ENCODE assay signal across 25 cellular contexts in genomic region chr2:223935459-223936125, GRCh38. TPM values are rescaled to one million over a fixed set of nuclear protein-coding genes. Genes with fewer than 3 reads are reported as not detected.
A peak's percentile ranks its signal among the peaks of the same experiment; 100 is the strongest.
DNase-seq lines count a peak whose midpoint lies in the region; ATAC-seq, FAIRE-seq and TF ChIP-seq lines count a peak whose summit lies in the region.
"Had no signal": no experiment of that assay in that cellular context is flagged by ENCODE, and none has a peak within 500 bp of the region (broad histone marks: within the 10 kb centered on the region; RNA-seq: fewer than 3 reads in every experiment).

No MANE protein-coding gene starts in this region.

- H3K4me1 Mint-ChIP-seq in T-cell = peaks cover 64 to 77% (median 75%) of the 10 kb centered on the region in 3 donors
- peaks cover 75% of the 10 kb centered on the region for H3K4me1 Mint-ChIP-seq in brain
- H3K4me1 Mint-ChIP-seq in stimulated activated naive B cell treated with anti-CD40 and anti-IgM and Interleukin-4, amounts not matched to agents 10 μg/mL and 1 μg/mL and 100 μg/mL, for 72 hours = peaks cover 28 to 52% of the 10 kb centered on the region in 2 donors

- TF ChIP-seq EP300 in HepG2 (IDR thresholded peaks at IDR 0.05; ENCODE audit: low read depth in 2 of 2, low read length in 2 of 2) (no peak), HepG2 (CRISPR knock-in tag; IDR thresholded peaks at IDR 0.05; ENCODE audit: borderline replicate concordance) (no peak)

- H3K4me3 Mint-ChIP-seq in T-cell = no peak overlapping the region
- H3K4me3 Mint-ChIP-seq in brain = peak overlapping the region in 3 of 5 experiments; percentile 2 to 34 (median 16)
- H3K4me3 Mint-ChIP-seq in stimulated activated naive B cell treated with anti-CD40 and anti-IgM and Interleukin-4, amounts not matched to agents 10 μg/mL and 1 μg/mL and 100 μg/mL, for 72 hours = no peak overlapping the region

- CTCF ChIA-PET in HepG2 (lab: Yijun Ruan, JAX; ENCODE audit: low intra/inter-chr PET ratio, low total read pairs) (no interaction called here), T-cell (lab: Charles Lee) (interaction anchor here in 1 of 2 donors (1.4 kb wide), 1 partner anchor 34 kb away, joined by 4 read pairs; no protein-coding TSS in a partner anchor)

- H3K36me3 ChIP-seq in HepG2 (replicated peaks in 1 of 2; ENCODE audit: control insufficient read depth in 1 of 2, insufficient read depth in 2 of 2, low read length in 2 of 2) = no peaks in the 10 kb centered on the region
- no peaks in the 10 kb centered on the region for H3K36me3 ChIP-seq in right lobe of liver
- H3K36me3 ChIP-seq in left lung = no peaks in the 10 kb centered on the region
- H3K36me3 ChIP-seq in HAP-1 (replicated peaks) = no peaks in the 10 kb centered on the region
- H3K36me3 ChIP-seq: lower lobe of right lung had no signal

- H2AFZ ChIP-seq in HepG2 (ENCODE audit: low read length) = no peak overlapping the region

- no peak overlapping the region for H3K4me2 ChIP-seq in HepG2 (ENCODE audit: low read depth, low read length)
- H3K4me2 ChIP-seq: SK-N-SH had no signal

- H3K4me1 ChIP-seq in HepG2 (ENCODE audit: insufficient read depth, low read length) = peaks cover 83% of the 10 kb centered on the region
- peaks cover 0 to 46% (median 16%) of the 10 kb centered on the region in 4 donors for H3K4me1 ChIP-seq in right lobe of liver
- peaks cover 14 to 85% of the 10 kb centered on the region in 2 donors for H3K4me1 ChIP-seq in left lung
- peaks cover 21% of the 10 kb centered on the region for H3K4me1 ChIP-seq in HAP-1

- no peak for FAIRE-seq in HepG2 (lab: Jason Lieb, UNC)
- FAIRE-seq: astrocyte, frontal cortex had no signal

- BruUV-seq in HepG2 (replicated peaks; lab: Mats Ljungman, UMichigan) = no TSS peak

- H3K27me3 Mint-ChIP-seq in T-cell (no peaks in the 10 kb centered on the region), brain (no peaks in the 10 kb centered on the region)
- H3K27me3 Mint-ChIP-seq in stimulated activated naive B cell treated with anti-CD40 and anti-IgM and Interleukin-4, amounts not matched to agents 10 μg/mL and 1 μg/mL and 100 μg/mL, for 72 hours = no peaks in the 10 kb centered on the region
- H3K27me3 Mint-ChIP-seq: CD8-positive, alpha-beta memory T cell had no signal

- H3K27ac Mint-ChIP-seq in T-cell = peak overlapping the region; percentile 0 to 17
- H3K27ac Mint-ChIP-seq in brain = peak overlapping the region in 3 of 5 experiments; percentile 2 to 98 (median 4)
- peak overlapping the region; percentile 74 for H3K27ac Mint-ChIP-seq in stimulated activated naive B cell treated with anti-CD40 and anti-IgM and Interleukin-4, amounts not matched to agents 10 μg/mL and 1 μg/mL and 100 μg/mL, for 72 hours

- DNase-seq in HepG2 (ENCODE audit: low spot score) = no peak
- DNase-seq in right lobe of liver = no peak
- DNase-seq in T-cell = no peak
- DNase-seq in stimulated activated naive B cell treated with anti-CD40 and anti-IgM and Interleukin-4, amounts not matched to agents 10 μg/mL and 1 μg/mL and 100 μg/mL, for 72 hours = no peak
- no peak for DNase-seq in left lung
- no peak for DNase-seq in HAP-1 (ENCODE audit: low spot score in 2 of 2)
- DNase-seq in T1000 (lab: John Stamatoyannopoulos, UW) = no peak
- DNase-seq: activated CD4-positive, CD25-positive, alpha-beta regulatory T cell treated with anti-CD3 and anti-CD28 coated beads, Interleukin-2, amount 50 U/mL, for 72 hours; activated CD8-positive, alpha-beta memory T cell treated with anti-CD3 and anti-CD28 coated beads, Interleukin-2, amount 50 U/mL, for 4 hours; activated naive CD4-positive, alpha-beta T cell; CD8-positive, alpha-beta memory T cell; DMS53; effector memory CD4-positive, alpha-beta T cell; hippocampal formation; islet precursor cell; Kasumi-1; lower lobe of right lung; NCI-H1694 treated with DMSO at 0.1 percent for 48 hours; NCI-H526 treated with DMSO at 0.1 percent for 48 hours; SK-N-SH had no signal

- H3K4me3 ChIP-seq in HepG2 (replicated peaks in 1 of 3; ENCODE audit: insufficient read depth in 1 of 3, low read depth in 2 of 3, low read length in 3 of 3) (no peak overlapping the region), right lobe of liver (no peak overlapping the region), left lung (no peak overlapping the region), HAP-1 (no peak overlapping the region)
- H3K4me3 ChIP-seq: lower lobe of right lung had no signal

- H3K27ac ChIP-seq in HepG2 (ENCODE audit: extremely low read length, insufficient read depth, low read length) (no peak overlapping the region), right lobe of liver (no peak overlapping the region), left lung (no peak overlapping the region)
- H3K27ac ChIP-seq: lower lobe of right lung, RWPE1 had no signal

- POLR2A ChIA-PET in HepG2 (lab: Yijun Ruan, JAX) = interaction anchor here (0.7 to 0.9 kb wide), 2 partner anchors 9 to 28 kb away, joined by 4 to 6 read pairs; partner anchors contain the start of gene WDFY1
- POLR2A ChIA-PET in T-cell (lab: Charles Lee) = interaction anchor here in 1 of 2 donors (0.7 kb wide), 1 partner anchor 9 kb away, joined by 3 read pairs; no protein-coding TSS in a partner anchor

- TF ChIP-seq CTCF in HepG2 (CRISPR knock-in tag; IDR thresholded peaks at IDR 0.05) (no peak), right lobe of liver (IDR thresholded peaks at IDR 0.05) (no peak), brain (conservative IDR thresholded peaks at IDR 0.05) (no peak), left lung (IDR thresholded peaks at IDR 0.05) (no peak)

- TF ChIP-seq POLR2A in HepG2 (IDR thresholded peaks at IDR 0.05; ENCODE audit: insufficient read depth in 1 of 2, low read depth in 2 of 2, low read length in 2 of 2) = no peak
- TF ChIP-seq POLR2A in right lobe of liver (IDR thresholded peaks at IDR 0.05) = no peak

- H3K9me3 ChIP-seq in HepG2 (ENCODE audit: low read length) (no peaks in the 10 kb centered on the region), right lobe of liver (no peaks in the 10 kb centered on the region), left lung (no peaks in the 10 kb centered on the region), HAP-1 (no peaks in the 10 kb centered on the region)
- H3K9me3 ChIP-seq: lower lobe of right lung, SK-N-SH had no signal

- peaks cover 79% of the 10 kb centered on the region for H3K79me2 ChIP-seq in HepG2 (ENCODE audit: insufficient read depth, low read length)

- intact Hi-C loops in HepG2 (cut with micrococcal nuclease; ENCODE audit: unreplicated experiment) (loop anchor here (1.0 kb wide), 1 partner anchor 17 kb away; no protein-coding TSS in a partner anchor), right lobe of liver (cut with DNase I) (no loop called here), left lung (cut with DNase I) (no loop called here)

- H3K9ac ChIP-seq in HepG2 (ENCODE audit: insufficient read depth, low read depth, low read length) = no peak overlapping the region
- H3K9ac ChIP-seq: SK-N-SH had no signal

- H4K20me1 ChIP-seq in HepG2 (ENCODE audit: insufficient read depth, low read length) = 0 out of 2 replicates have a peak, but pooled peaks cover 4% of the 10 kb centered on the region

- in situ Hi-C loops in HepG2 (cut with HindIII; ENCODE audit: extremely low pct_ligation_motif_present, low pct_unique_long_range_greater_than_20kb) = no loop called here
- in situ Hi-C loops in HAP-1 (cut with MboI; ENCODE audit: low sequenced_read_pairs) = no loop called here

- no peak for ATAC-seq in HepG2
- ATAC-seq in right lobe of liver = no peak
- no peak for ATAC-seq in T-cell (replicated peaks in 1 of 4)
- no peak for ATAC-seq in stimulated activated naive B cell treated with anti-CD40 and anti-IgM and Interleukin-4, amounts not matched to agents 10 μg/mL and 1 μg/mL and 100 μg/mL, for 72 hours (replicated peaks)
- ATAC-seq in left lung = no peak
- ATAC-seq: esophagus mucosa, lower lobe of right lung had no signal

- H3K36me3 Mint-ChIP-seq in T-cell (peaks cover 5% of the 10 kb centered on the region), brain (peaks cover 16% of the 10 kb centered on the region)
- peaks cover 24 to 28% of the 10 kb centered on the region in 2 donors for H3K36me3 Mint-ChIP-seq in stimulated activated naive B cell treated with anti-CD40 and anti-IgM and Interleukin-4, amounts not matched to agents 10 μg/mL and 1 μg/mL and 100 μg/mL, for 72 hours

- TF ChIP-seq RAD21 in HepG2 (CRISPR knock-in tag; IDR thresholded peaks at IDR 0.05) = no peak

- H3K27me3 ChIP-seq in HepG2 (ENCODE audit: control insufficient read depth in 1 of 2, insufficient read depth in 2 of 2, low read length in 2 of 2) (no peaks in the 10 kb centered on the region), right lobe of liver (no peaks in the 10 kb centered on the region), left lung (no peaks in the 10 kb centered on the region), HAP-1 (ENCODE audit: low read depth) (no peaks in the 10 kb centered on the region)

- peaks cover 0 to 5% (median 0%) of the 10 kb centered on the region in 3 donors for H3K9me3 Mint-ChIP-seq in T-cell
- peaks cover 0 to 5% (median 0%) of the 10 kb centered on the region in 5 experiments for H3K9me3 Mint-ChIP-seq in brain
- H3K9me3 Mint-ChIP-seq in stimulated activated naive B cell treated with anti-CD40 and anti-IgM and Interleukin-4, amounts not matched to agents 10 μg/mL and 1 μg/mL and 100 μg/mL, for 72 hours = peaks cover 4 to 9% of the 10 kb centered on the region in 2 donors
- H3K9me3 Mint-ChIP-seq: CD8-positive, alpha-beta memory T cell had no signal

RNA-seq across cellular contexts. Expression of gene WDFY1, which starts 9.5 kb away (rescaled TPM):
- total RNA-seq in HepG2 (2016; rRNA removed; fragmentation: Illumina TruSeq; extraction: Trizol) (77.0 and 92.1 TPM in 2 replicates), right lobe of liver (10 to 100 TPM; 19.7 to 28.0 (median 21.4) TPM), T-cell (10 to 100 TPM; 27.5 to 45.2 (median 36.6) TPM), left lung (10 to 100 TPM; 45.5 to 46.3 TPM)
- total RNA-seq in HepG2 (2016; cell fraction: cytosol; rRNA removed; fragmentation: Illumina TruSeq; extraction: Trizol; ENCODE audit: low read depth) = 11.5 and 14.6 TPM in 2 replicates
- total RNA-seq in HepG2 (2016; cell fraction: insoluble cytoplasmic fraction; rRNA removed; fragmentation: Illumina TruSeq; extraction: Trizol) = 74.9 and 94.6 TPM in 2 replicates
- total RNA-seq in HepG2 (2016; cell fraction: membrane; rRNA removed; fragmentation: Illumina TruSeq; extraction: Trizol) = 26.9 and 28.9 TPM in 2 replicates
- total RNA-seq in HepG2 (2016; cell fraction: nucleus; rRNA removed; fragmentation: Illumina TruSeq; extraction: Trizol) = 97.2 and 104 TPM in 2 replicates
- polyA plus RNA-seq in HepG2 (2011; rRNA removed) (77.1 and 78.4 TPM in 2 replicates), brain (ENCODE audit: insufficient read depth, low read depth, low replicate concordance) (12.3 TPM)
- 40.1 and 47.7 TPM in 2 replicates for polyA plus RNA-seq in HepG2 (2011; cell fraction: cytosol; rRNA removed)
- polyA plus RNA-seq in HepG2 (2011; cell fraction: nucleus; rRNA removed) = 98.7 and 128 TPM in 2 replicates
- polyA plus RNA-seq in HepG2 (2012) = 36.5 and 42.3 TPM in 2 replicates
- 4.0 and 4.3 TPM in 2 replicates for polyA plus RNA-seq in HepG2 (2016; cell fraction: cytosol; fragmentation: Illumina TruSeq; extraction: Trizol; ENCODE audit: low read depth)
- 72.6 and 75.5 TPM in 2 replicates for polyA plus RNA-seq in HepG2 (2016; cell fraction: insoluble cytoplasmic fraction; fragmentation: Illumina TruSeq; extraction: Trizol; ENCODE audit: low read depth)
- 10.6 and 12.5 TPM in 2 replicates for polyA plus RNA-seq in HepG2 (2016; cell fraction: membrane; fragmentation: Illumina TruSeq; extraction: Trizol; ENCODE audit: low read depth)
- polyA plus RNA-seq in HepG2 (2016; cell fraction: nucleus; fragmentation: Illumina TruSeq; extraction: Trizol; ENCODE audit: insufficient read depth, low read depth) = 136 and 138 TPM in 2 replicates
- polyA minus RNA-seq in HepG2 (2011; rRNA and poly(A)+ RNA removed; ENCODE audit: low replicate concordance) = 55.3 and 443 TPM in 2 replicates
- 49.8 and 57.9 TPM in 2 replicates for polyA minus RNA-seq in HepG2 (2011; cell fraction: cytosol; rRNA and poly(A)+ RNA removed)
- 186 and 218 TPM in 2 replicates for polyA minus RNA-seq in HepG2 (2011; cell fraction: nucleus; rRNA and poly(A)+ RNA removed)

RNA-seq across cellular contexts. Expression of gene MRPL44, which starts 21.7 kb away (rescaled TPM):
- total RNA-seq in HepG2 (2016; rRNA removed; fragmentation: Illumina TruSeq; extraction: Trizol) (78.0 and 101 TPM in 2 replicates), right lobe of liver (10 to 100 TPM; 20.4 to 38.5 (median 23.5) TPM), T-cell (10 to 100 TPM; 22.4 to 25.3 (median 23.8) TPM), left lung (10 to 100 TPM; 23.1 to 24.3 TPM)
- total RNA-seq in HepG2 (2016; cell fraction: cytosol; rRNA removed; fragmentation: Illumina TruSeq; extraction: Trizol; ENCODE audit: low read depth) = 19.7 and 21.8 TPM in 2 replicates
- 76.1 and 100 TPM in 2 replicates for total RNA-seq in HepG2 (2016; cell fraction: insoluble cytoplasmic fraction; rRNA removed; fragmentation: Illumina TruSeq; extraction: Trizol)
- 38.1 and 39.0 TPM in 2 replicates for total RNA-seq in HepG2 (2016; cell fraction: membrane; rRNA removed; fragmentation: Illumina TruSeq; extraction: Trizol)
- 33.6 TPM in 2 replicates for total RNA-seq in HepG2 (2016; cell fraction: nucleus; rRNA removed; fragmentation: Illumina TruSeq; extraction: Trizol)
- polyA plus RNA-seq in HepG2 (2011; rRNA removed) (31.1 and 38.4 TPM in 2 replicates), brain (ENCODE audit: insufficient read depth, low read depth, low replicate concordance) (26.2 TPM)
- polyA plus RNA-seq in HepG2 (2011; cell fraction: cytosol; rRNA removed) = 29.5 and 37.2 TPM in 2 replicates
- polyA plus RNA-seq in HepG2 (2011; cell fraction: nucleus; rRNA removed) = 7.5 and 10.9 TPM in 2 replicates
- polyA plus RNA-seq in HepG2 (2012) = 31.9 and 35.7 TPM in 2 replicates
- 10.7 and 11.0 TPM in 2 replicates for polyA plus RNA-seq in HepG2 (2016; cell fraction: cytosol; fragmentation: Illumina TruSeq; extraction: Trizol; ENCODE audit: low read depth)
- polyA plus RNA-seq in HepG2 (2016; cell fraction: insoluble cytoplasmic fraction; fragmentation: Illumina TruSeq; extraction: Trizol; ENCODE audit: low read depth) = 114 TPM in 2 replicates
- 18.8 and 22.2 TPM in 2 replicates for polyA plus RNA-seq in HepG2 (2016; cell fraction: membrane; fragmentation: Illumina TruSeq; extraction: Trizol; ENCODE audit: low read depth)
- 42.6 and 43.1 TPM in 2 replicates for polyA plus RNA-seq in HepG2 (2016; cell fraction: nucleus; fragmentation: Illumina TruSeq; extraction: Trizol; ENCODE audit: insufficient read depth, low read depth)
- polyA minus RNA-seq in HepG2 (2011; rRNA and poly(A)+ RNA removed; ENCODE audit: low replicate concordance) = 6.2 and 14.6 TPM in 2 replicates
- polyA minus RNA-seq in HepG2 (2011; cell fraction: cytosol; rRNA and poly(A)+ RNA removed) = 25.3 and 29.9 TPM in 2 replicates
- 14.3 and 18.9 TPM in 2 replicates for polyA minus RNA-seq in HepG2 (2011; cell fraction: nucleus; rRNA and poly(A)+ RNA removed)

Comparison
In these comparisons a context has a peak if more than half of its experiments do, and no peak if none do; other contexts are left out.
1. H3K27ac Mint-ChIP-seq: peak in every context shown above with its lines; median percentile 74 in stimulated activated naive B cell treated with anti-CD40 and anti-IgM and Interleukin-4, amounts not matched to agents 10 μg/mL and 1 μg/mL and 100 μg/mL, for 72 hours; 8 in T-cell; 4 in brain.
2. H3K4me3 Mint-ChIP-seq: peak in brain (3 of 5); none in T-cell (0 of 3) and stimulated activated naive B cell treated with anti-CD40 and anti-IgM and Interleukin-4, amounts not matched to agents 10 μg/mL and 1 μg/mL and 100 μg/mL, for 72 hours (0 of 2).